In genomic region chr1:152026895-152027294, GRCh38 we compare ENCODE assay signal across 17 cellular contexts. TPM values are rescaled to one million over a fixed set of nuclear protein-coding genes. Genes with fewer than 3 reads are reported as not detected.
A peak's percentile ranks its signal among the peaks of the same experiment; 100 is the strongest.
DNase-seq lines count a peak whose midpoint lies in the region; FAIRE-seq and TF ChIP-seq lines count a peak whose summit lies in the region.
"Had no signal": no experiment of that assay in that cellular context is flagged by ENCODE, and none has a peak within 500 bp of the region (broad histone marks: within the 10 kb centered on the region; RNA-seq: fewer than 3 reads in every experiment).

No MANE protein-coding gene starts in this region.

- no peaks in the 10 kb centered on the region for H3K4me1 ChIP-seq in kidney (ENCODE audit: control insufficient read depth in 1 of 2, insufficient read depth in 1 of 2, low read depth in 1 of 2, low read length in 2 of 2)

- peaks cover 0 to 2% of the 10 kb centered on the region in 2 donors for H3K36me3 ChIP-seq in kidney (ENCODE audit: control insufficient read depth in 1 of 2, insufficient read depth in 2 of 2, low read length in 2 of 2)

- TF ChIP-seq CTCF in AG10803 (conservative IDR thresholded peaks at IDR 0.05; ENCODE audit: low read length) = no peak
- no peak for TF ChIP-seq CTCF in fibroblast of the aortic adventitia (IDR thresholded peaks at IDR 0.05; ENCODE audit: insufficient read depth, low read length)
- TF ChIP-seq CTCF in kidney (IDR thresholded peaks at IDR 0.05; ENCODE audit: borderline replicate concordance, extremely low read depth, insufficient read depth) = no peak

- no peak overlapping the region for H3K9ac ChIP-seq in kidney (ENCODE audit: low read length in 2 of 2)

- FAIRE-seq in kidney (lab: Jason Lieb, UNC) = no peak
- FAIRE-seq: H1, RCC 7860 had no signal

- no peak overlapping the region for H3K27ac ChIP-seq in kidney (ENCODE audit: low read depth in 2 of 2, low read length in 2 of 2)

- H3K4me3 ChIP-seq in AG10803 (ENCODE audit: low read length) (no peak overlapping the region), fibroblast of the aortic adventitia (ENCODE audit: low read depth, low read length) (no peak overlapping the region), kidney (ENCODE audit: low read length in 2 of 2) (no peak overlapping the region)

- no peaks in the 10 kb centered on the region for H3K9me3 ChIP-seq in kidney (ENCODE audit: control insufficient read depth in 1 of 2, low read length in 2 of 2)

- intact Hi-C loops in kidney (cut with DNase I) = no loop called here

- DNase-seq in AG10803 (ENCODE audit: low read depth) = peak; percentile 74
- peak; percentile 20 for DNase-seq in GM03348 (ENCODE audit: low spot score)
- DNase-seq in SW480 (ENCODE audit: low spot score) = peak; percentile 81
- peak; percentile 68 for DNase-seq in fibroblast of the aortic adventitia (ENCODE audit: low read depth)
- DNase-seq in NCI-H146 (lab: John Stamatoyannopoulos, UW) = no peak
- no peak for DNase-seq in kidney
- DNase-seq in stimulated activated CD4-positive, alpha-beta T cell treated with anti-CD3 and anti-CD28 coated beads, Interleukin-12 subunit alpha, Interleukin-12 subunit beta, amount 100 ng/mL, for 4 hours = no peak
- no peak for DNase-seq in iPS-NIHi11 (ENCODE audit: low spot score)
- DNase-seq: AML-193; CD8-positive, alpha-beta memory T cell; DND-41; NCI-H1417; NCI-H2029 treated with DMSO at 0.1 percent for 48 hours; NCI-H510A treated with DMSO at 0.1 percent for 48 hours; SIG-M5 had no signal

RNA-seq across cellular contexts. Expression of gene S100A11, which starts 9.9 kb away (rescaled TPM):
- 28.9 and 381 TPM in 2 replicates for total RNA-seq in fibroblast of the aortic adventitia (ENCODE audit: low replicate concordance)
- total RNA-seq in kidney = 835 TPM
- polyA plus RNA-seq in kidney (ENCODE audit: insufficient read depth, low read depth, low replicate concordance) = 925 TPM

RNA-seq across cellular contexts. Expression of gene S100A10, which starts 33.2 kb away (rescaled TPM):
- total RNA-seq in fibroblast of the aortic adventitia (ENCODE audit: low replicate concordance) = 271 and 340 TPM in 2 replicates
- total RNA-seq in kidney = 467 TPM
- 500 TPM for polyA plus RNA-seq in kidney (ENCODE audit: insufficient read depth, low read depth, low replicate concordance)

Comparison
In these comparisons a context has a peak if more than half of its experiments do, and no peak if none do; other contexts are left out.
1. DNase-seq: peak in AG10803 (single experiment), GM03348 (single experiment), SW480 (single experiment) and fibroblast of the aortic adventitia (single experiment); none in NCI-H146 (single experiment), kidney (single experiment), stimulated activated CD4-positive, alpha-beta T cell treated with anti-CD3 and anti-CD28 coated beads, Interleukin-12 subunit alpha, Interleukin-12 subunit beta, amount 100 ng/mL, for 4 hours (single experiment) and iPS-NIHi11 (single experiment).